16 cellular contexts compared by ENCODE assay signal in the genomic region with DNA sequence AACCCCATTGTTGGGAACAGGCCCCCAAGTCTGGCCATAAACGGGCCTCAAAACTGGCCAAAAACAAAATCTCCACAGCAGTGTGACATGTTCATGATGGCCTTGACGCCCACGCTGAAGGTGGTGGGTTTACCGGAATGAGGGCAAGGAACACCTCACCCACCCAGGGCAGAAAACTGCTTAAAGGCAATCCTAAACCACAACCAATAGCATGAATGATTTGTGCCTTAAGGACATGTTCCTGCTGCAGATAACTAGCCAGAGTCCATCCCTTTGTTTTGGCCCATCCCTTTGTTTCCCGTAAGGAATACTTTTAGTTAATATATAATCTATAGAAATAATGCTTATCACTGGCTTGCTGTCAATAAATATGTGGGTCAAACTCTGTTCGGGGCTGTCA. TPM values are rescaled to one million over a fixed set of nuclear protein-coding genes. Genes with fewer than 3 reads are reported as not detected.
DNase-seq lines count a peak whose midpoint lies in the region; ATAC-seq and TF ChIP-seq lines count a peak whose summit lies in the region.
"Had no signal": no experiment of that assay in that cellular context is flagged by ENCODE, and none has a peak within 500 bp of the region (broad histone marks: within the 10 kb centered on the region; RNA-seq: fewer than 3 reads in every experiment).

No MANE protein-coding gene starts in this region.

- no peak for TF ChIP-seq CTCF in HL-60 (IDR thresholded peaks at IDR 0.05; ENCODE audit: insufficient read depth, low read length)
- TF ChIP-seq CTCF in adrenal gland (IDR thresholded peaks at IDR 0.05), result no peak
- TF ChIP-seq CTCF in lower lobe of right lung (IDR thresholded peaks at IDR 0.05), result no peak

- intact Hi-C loops in adrenal gland (cut with DNase I), result no loop called here
- intact Hi-C loops in lower lobe of right lung (cut with DNase I), result no loop called here

- WGBS in adrenal gland, 4 donors, result 70 to 82% (median 80%) methylated on average over 5 to 6 of the region's 6 CpGs

- H3K9ac ChIP-seq in subcutaneous abdominal adipose tissue (ENCODE audit: low read length in 5 of 5), result no peak overlapping the region

- H3K36me3 ChIP-seq in adrenal gland (replicated peaks in 1 of 2) (no peaks in the 10 kb centered on the region), lower lobe of right lung (no peaks in the 10 kb centered on the region), subcutaneous abdominal adipose tissue (ENCODE audit: control insufficient read depth in 5 of 5, insufficient read depth in 5 of 5, low read length in 5 of 5) (peaks cover under 1 to 4% (median under 1%) of the 10 kb centered on the region in 5 donors)
- H3K36me3 ChIP-seq: SJSA1 had no signal

- TF ChIP-seq POLR2A in adrenal gland (IDR thresholded peaks at IDR 0.05), result no peak

- H3K27me3 ChIP-seq in HL-60 (ENCODE audit: insufficient read depth, poor library complexity, severe bottlenecking) (no peaks in the 10 kb centered on the region), adrenal gland (no peaks in the 10 kb centered on the region), lower lobe of right lung (ENCODE audit: low read depth) (no peaks in the 10 kb centered on the region), subcutaneous abdominal adipose tissue (ENCODE audit: control insufficient read depth in 5 of 5, insufficient read depth in 4 of 5, low read length in 5 of 5) (no peaks in the 10 kb centered on the region)
- H3K27me3 ChIP-seq: SJSA1 had no signal

- H3K4me1 ChIP-seq in adrenal gland (replicated peaks in 1 of 2) (peaks cover 15 to 20% of the 10 kb centered on the region in 2 donors), lower lobe of right lung (peaks cover 16% of the 10 kb centered on the region), subcutaneous abdominal adipose tissue (ENCODE audit: control insufficient read depth in 5 of 5, insufficient read depth in 5 of 5, low read length in 5 of 5) (peaks cover 0 to 37% (median 20%) of the 10 kb centered on the region in 5 donors)

- DNase-seq in HL-60 (ENCODE audit: low read depth in 1 of 2, low spot score in 1 of 2) (no peak), adrenal gland (no peak), lower lobe of right lung (no peak), NCI-H2081 treated with DMSO at 0.1 percent for 48 hours (lab: John Stamatoyannopoulos, UW) (no peak)
- no peak for DNase-seq in activated CD8-positive, alpha-beta memory T cell treated with anti-CD3 and anti-CD28 coated beads for 24 hours
- DNase-seq in activated CD8-positive, alpha-beta memory T cell treated with anti-CD3 and anti-CD28 coated beads, Interleukin-2, amount 50 U/mL, for 4 hours, result no peak
- DNase-seq: activated CD4-positive, alpha-beta T cell treated with anti-CD3 and anti-CD28 coated beads, Interleukin-2, amount 10 ng/mL, durations not matched to agents 24 days and 14 days; activated naive CD4-positive, alpha-beta T cell; GDM1; NCI-H187 treated with DMSO at 0.1 percent for 48 hours; NCI-H446 treated with DMSO at 0.1 percent for 48 hours; retina; stimulated activated CD4-positive, alpha-beta T cell treated with anti-CD3 and anti-CD28 coated beads, Interleukin-1b, Interleukin-23, amount 100 ng/mL, for 48 hours had no signal

- H3K9me3 ChIP-seq in adrenal gland (replicated peaks in 1 of 3) (no peaks in the 10 kb centered on the region), lower lobe of right lung (no peaks in the 10 kb centered on the region), subcutaneous abdominal adipose tissue (ENCODE audit: control insufficient read depth in 5 of 5, low read length in 5 of 5) (peaks cover 0 to 6% (median 2%) of the 10 kb centered on the region in 5 donors)

- ATAC-seq in lower lobe of right lung, result no peak
- ATAC-seq in HG03442 (IDR thresholded peaks at IDR 0.05; ENCODE audit: unreplicated experiment), result no peak

- H3K4me3 ChIP-seq in HL-60 (replicated peaks; ENCODE audit: insufficient read depth, low read length), result no peak overlapping the region
- H3K4me3 ChIP-seq in adrenal gland, result no peak overlapping the region
- H3K4me3 ChIP-seq in lower lobe of right lung, result no peak overlapping the region
- H3K4me3 ChIP-seq in subcutaneous abdominal adipose tissue (ENCODE audit: low read depth in 1 of 5, low read length in 5 of 5), result no peak overlapping the region
- H3K4me3 ChIP-seq: SJSA1 had no signal

- H3K27ac ChIP-seq in HL-60 (replicated peaks) (peak overlapping the region; percentile 46), adrenal gland (peak overlapping the region in 3 of 5 donors; percentile 82 to 90 (median 88)), lower lobe of right lung (peak overlapping the region; percentile 61), subcutaneous abdominal adipose tissue (ENCODE audit: low read depth, low read length) (peak overlapping the region; percentile 82)
- H3K27ac ChIP-seq: SJSA1 had no signal

RNA-seq across cellular contexts. Expression of a gene that starts 47.7 kb away (rescaled TPM):
- total RNA-seq in adrenal gland (100 to 1,000 TPM; 195 to 501 (median 247) TPM), lower lobe of right lung (34.8 TPM)
- polyA plus RNA-seq in adrenal gland, result 100 to 1,000 TPM; 127 to 226 (median 171) TPM

RNA-seq across cellular contexts. Expression of a gene that starts 53.0 kb away (rescaled TPM):
- total RNA-seq in adrenal gland (10 to 100 TPM; 23.5 to 46.4 (median 33.9) TPM), lower lobe of right lung (23.4 TPM)
- polyA plus RNA-seq in adrenal gland, result 10 to 100 TPM; 13.4 to 17.7 (median 15.7) TPM

RNA-seq across cellular contexts. Expression of a gene that starts 57.9 kb away (rescaled TPM):
- total RNA-seq in adrenal gland (1 to 10 TPM; 3.4 to 7.4 (median 5.0) TPM), lower lobe of right lung (10.0 TPM)
- polyA plus RNA-seq in adrenal gland, result 10 to 100 TPM in 2 of 3 donors, 1 to 10 TPM in 1; 7.9 to 17.9 (median 15.1) TPM
